In genomic region chr14:23102801-23103200, GRCh38 we compare ENCODE assay signal across 23 cellular contexts. TPM values are rescaled to one million over a fixed set of nuclear protein-coding genes. Genes with fewer than 3 reads are reported as not detected.
DNase-seq lines count a peak whose midpoint lies in the region; ATAC-seq and TF ChIP-seq lines count a peak whose summit lies in the region.
"Had no signal": no experiment of that assay in that cellular context is flagged by ENCODE, and none has a peak within 500 bp of the region (broad histone marks: within the 10 kb centered on the region; RNA-seq: fewer than 3 reads in every experiment).

No MANE protein-coding gene starts in this region.

- no peak overlapping the region for H3K4me3 Mint-ChIP-seq in activated naive CD8-positive, alpha-beta T cell treated with anti-CD3 and anti-CD28 coated beads, Interleukin-2, amount 50 U/mL, for 24 hours
- no peak overlapping the region for H3K4me3 Mint-ChIP-seq in activated naive CD8-positive, alpha-beta T cell treated with anti-CD3 and anti-CD28 coated beads for 36 hours
- H3K4me3 Mint-ChIP-seq: CD14-positive monocyte; CD8-positive, alpha-beta memory T cell had no signal

- H3K9me3 Mint-ChIP-seq in activated naive CD8-positive, alpha-beta T cell treated with anti-CD3 and anti-CD28 coated beads, Interleukin-2, amount 50 U/mL, for 24 hours: no peaks in the 10 kb centered on the region
- H3K9me3 Mint-ChIP-seq in activated naive CD8-positive, alpha-beta T cell treated with anti-CD3 and anti-CD28 coated beads for 36 hours: no peaks in the 10 kb centered on the region
- H3K9me3 Mint-ChIP-seq: CD14-positive monocyte; CD8-positive, alpha-beta memory T cell had no signal

- H3K27me3 ChIP-seq in dorsolateral prefrontal cortex: no peaks in the 10 kb centered on the region

- peak; percentile 24 for ATAC-seq in activated naive CD8-positive, alpha-beta T cell treated with anti-CD3 and anti-CD28 coated beads, Interleukin-2, amount 50 U/mL, for 24 hours
- ATAC-seq in GM21717 (IDR thresholded peaks at IDR 0.05; ENCODE audit: unreplicated experiment): no peak
- no peak for ATAC-seq in left colon
- ATAC-seq: Right ventricle myocardium inferior had no signal

- H3K36me3 Mint-ChIP-seq in activated naive CD8-positive, alpha-beta T cell treated with anti-CD3 and anti-CD28 coated beads, Interleukin-2, amount 50 U/mL, for 24 hours (ENCODE audit: low read depth): peaks cover 9% of the 10 kb centered on the region
- peaks cover 8% of the 10 kb centered on the region for H3K36me3 Mint-ChIP-seq in activated naive CD8-positive, alpha-beta T cell treated with anti-CD3 and anti-CD28 coated beads for 36 hours

- peak overlapping the region in 42 of 59 donors; percentile 1 to 81 (median 57) for H3K27ac ChIP-seq in dorsolateral prefrontal cortex
- H3K27ac ChIP-seq: 22Rv1, PC-9, SJCRH30 had no signal

- H3K4me3 ChIP-seq in dorsolateral prefrontal cortex: no peak overlapping the region
- H3K4me3 ChIP-seq: PC-9, SJCRH30 had no signal

- H3K27me3 Mint-ChIP-seq in activated naive CD8-positive, alpha-beta T cell treated with anti-CD3 and anti-CD28 coated beads, Interleukin-2, amount 50 U/mL, for 24 hours: no peaks in the 10 kb centered on the region
- H3K27me3 Mint-ChIP-seq in activated naive CD8-positive, alpha-beta T cell treated with anti-CD3 and anti-CD28 coated beads for 36 hours: no peaks in the 10 kb centered on the region
- H3K27me3 Mint-ChIP-seq: CD8-positive, alpha-beta memory T cell had no signal

- peaks cover 5% of the 10 kb centered on the region for H3K4me1 Mint-ChIP-seq in activated naive CD8-positive, alpha-beta T cell treated with anti-CD3 and anti-CD28 coated beads, Interleukin-2, amount 50 U/mL, for 24 hours
- peaks cover under 1% of the 10 kb centered on the region for H3K4me1 Mint-ChIP-seq in activated naive CD8-positive, alpha-beta T cell treated with anti-CD3 and anti-CD28 coated beads for 36 hours

- no peak for DNase-seq in activated naive CD8-positive, alpha-beta T cell treated with anti-CD3 and anti-CD28 coated beads, Interleukin-2, amount 50 U/mL, for 24 hours
- DNase-seq in activated naive CD8-positive, alpha-beta T cell treated with anti-CD3 and anti-CD28 coated beads for 36 hours: no peak
- DNase-seq in dorsolateral prefrontal cortex (peak in 1 of 10 donors; percentile 45), pons (ENCODE audit: low spot score) (peak; percentile 40), superior temporal gyrus (ENCODE audit: extremely low spot score) (peak; percentile 15), left colon (no peak)
- no peak for DNase-seq in activated CD4-positive, alpha-beta T cell treated with anti-CD3 and anti-CD28 coated beads for 1 hour
- DNase-seq: BE2C; CD8-positive, alpha-beta memory T cell; DND-41; H7; KG1; MM.1S; NCI-H2029; NCI-H446; NCI-H526; PC-9 had no signal

- TF ChIP-seq CTCF in dorsolateral prefrontal cortex (IDR thresholded peaks at IDR 0.05 in 54 of 56, conservative IDR thresholded peaks at IDR 0.05 in 2 of 56; ENCODE audit: low read depth in 1 of 56, partially characterized antibody in 56 of 56): no peak

- intact Hi-C loops in dorsolateral prefrontal cortex (cut with DNase I) (loop anchor here in 1 of 2 donors (10.0 kb wide), 1 partner anchor 362 kb away; the partner anchor contains the start of gene NGDN), left colon (cut with DNase I, micrococcal nuclease) (no loop called here)

- no peak overlapping the region for H3K27ac Mint-ChIP-seq in activated naive CD8-positive, alpha-beta T cell treated with anti-CD3 and anti-CD28 coated beads, Interleukin-2, amount 50 U/mL, for 24 hours
- H3K27ac Mint-ChIP-seq in activated naive CD8-positive, alpha-beta T cell treated with anti-CD3 and anti-CD28 coated beads for 36 hours: no peak overlapping the region

RNA-seq across cellular contexts. Expression of gene CIROP, which starts 2.0 kb away (rescaled TPM):
- total RNA-seq in activated naive CD8-positive, alpha-beta T cell treated with anti-CD3 and anti-CD28 coated beads for 36 hours: not detected
- 1 to 10 TPM in 9 of 120 experiments, under 1 TPM in 64, not detected in 47; 0.18 to 1.9 (median 0.40) TPM for total RNA-seq in dorsolateral prefrontal cortex
- not detected for total RNA-seq in left colon
- total RNA-seq: CD8-positive, alpha-beta memory T cell; PC-9; Right ventricle myocardium inferior; RPMI7951; SJCRH30 had no signal

RNA-seq across cellular contexts. Expression of gene C14orf119, which starts 7.5 kb away (rescaled TPM):
- total RNA-seq in activated naive CD8-positive, alpha-beta T cell treated with anti-CD3 and anti-CD28 coated beads for 36 hours: 10 to 100 TPM; 52.0 to 57.0 TPM
- total RNA-seq in dorsolateral prefrontal cortex: 10 to 100 TPM in 119 of 120 experiments, 1 to 10 TPM in 1; 7.9 to 32.3 (median 22.8) TPM
- 10 to 100 TPM; 47.0 to 53.8 TPM for total RNA-seq in left colon

RNA-seq across cellular contexts. Expression of gene ACIN1, which starts 7.9 kb away (rescaled TPM):
- 100 to 1,000 TPM; 160 to 174 TPM for total RNA-seq in activated naive CD8-positive, alpha-beta T cell treated with anti-CD3 and anti-CD28 coated beads for 36 hours
- total RNA-seq in dorsolateral prefrontal cortex (100 to 1,000 TPM; 107 to 209 (median 157) TPM), left colon (100 to 1,000 TPM; 110 to 119 TPM)

RNA-seq across cellular contexts. Expression of gene CEBPE, which starts 16.3 kb away (rescaled TPM):
- under 1 TPM; 0.45 to 0.68 TPM for total RNA-seq in activated naive CD8-positive, alpha-beta T cell treated with anti-CD3 and anti-CD28 coated beads for 36 hours
- total RNA-seq in dorsolateral prefrontal cortex (under 1 TPM in 3 of 120 experiments, not detected in 117; 0.37 to 0.54 (median 0.51) TPM), left colon (not detected)
- total RNA-seq: H7, PC-9, Right ventricle myocardium inferior, RPMI7951, SJCRH30 had no signal

RNA-seq across cellular contexts. Expression of gene CDH24, which starts 45.5 kb away (rescaled TPM):
- total RNA-seq in activated naive CD8-positive, alpha-beta T cell treated with anti-CD3 and anti-CD28 coated beads for 36 hours: under 1 TPM; 0.49 to 0.52 TPM
- 10 to 100 TPM in 40 of 120 experiments, 1 to 10 TPM in 80; 4.3 to 15.9 (median 8.8) TPM for total RNA-seq in dorsolateral prefrontal cortex
- total RNA-seq in left colon: 1 to 10 TPM; 3.7 to 5.1 TPM

Comparison
In these comparisons a context has a peak if more than half of its experiments do, and no peak if none do; other contexts are left out.
1. DNase-seq: peak in pons (single experiment) and superior temporal gyrus (single experiment); none in activated naive CD8-positive, alpha-beta T cell treated with anti-CD3 and anti-CD28 coated beads, Interleukin-2, amount 50 U/mL, for 24 hours (single experiment), activated naive CD8-positive, alpha-beta T cell treated with anti-CD3 and anti-CD28 coated beads for 36 hours (single experiment), left colon (0 of 2) and activated CD4-positive, alpha-beta T cell treated with anti-CD3 and anti-CD28 coated beads for 1 hour (single experiment).